8 cellular contexts compared by ENCODE assay signal in the genomic region with DNA sequence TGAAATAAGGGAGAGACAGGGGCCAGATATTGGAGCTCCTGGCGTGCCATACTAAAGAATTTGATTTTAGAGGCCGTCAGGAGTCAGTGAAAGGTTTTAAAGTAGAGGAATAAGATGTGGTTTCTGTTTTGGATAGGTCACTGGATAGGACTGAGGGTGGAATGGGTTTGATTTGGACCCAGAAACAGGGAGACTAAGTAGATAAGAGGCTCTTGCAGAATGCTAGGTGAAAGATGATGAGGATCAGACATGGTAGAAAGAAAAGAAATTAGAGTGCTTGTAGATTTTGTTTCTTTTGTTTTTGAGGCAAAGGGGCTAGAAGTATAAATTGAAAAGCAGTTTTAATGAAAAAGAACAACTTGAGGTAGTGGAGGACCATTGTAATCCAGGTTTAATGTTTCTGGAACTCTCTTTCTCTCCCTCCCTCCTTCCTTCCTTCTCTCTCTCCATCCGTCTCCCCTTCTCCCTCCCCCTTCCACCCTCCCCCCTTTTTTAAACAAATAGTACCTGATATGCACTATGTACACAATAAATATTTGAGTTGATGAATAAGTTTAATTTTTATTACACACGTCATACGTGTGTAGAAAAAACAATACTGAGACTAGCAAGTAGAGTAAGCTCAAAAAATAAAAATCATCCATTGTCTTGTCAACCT. TPM values are rescaled to one million over a fixed set of nuclear protein-coding genes. Genes with fewer than 3 reads are reported as not detected.
DNase-seq lines count a peak whose midpoint lies in the region; ATAC-seq and TF ChIP-seq lines count a peak whose summit lies in the region.

No MANE protein-coding gene starts in this region.

- no peaks in the 10 kb centered on the region for H4K20me1 ChIP-seq in H9 (ENCODE audit: control insufficient read depth, insufficient read depth, insufficient read length)

- H3K27me3 Mint-ChIP-seq in H9 (ENCODE audit: low read depth) (no peaks in the 10 kb centered on the region), WTC11 (ENCODE audit: low read depth) (no peaks in the 10 kb centered on the region; the same call in 1 of the 2 replicates)

- H3K4me3 ChIP-seq in right cardiac atrium (ENCODE audit: low read length) (peak overlapping the region; percentile 97), spleen (peak overlapping the region; percentile 65 to 78 (median 72))

- peak overlapping the region; percentile 32 for H3K9ac ChIP-seq in H9 (ENCODE audit: extremely low read depth, insufficient read length, low read length)

- peaks cover 5% of the 10 kb centered on the region; the same call in 1 of the 2 replicates for H3K4me1 ChIP-seq in H9 (ENCODE audit: insufficient read depth, low read length)
- peaks cover 2% of the 10 kb centered on the region for H3K4me1 ChIP-seq in right cardiac atrium (ENCODE audit: control insufficient read depth, insufficient read depth, low read length)
- peaks cover 54 to 82% (median 69%) of the 10 kb centered on the region in 6 donors for H3K4me1 ChIP-seq in spleen

- no peak overlapping the region for H2AK5ac ChIP-seq in H9 (ENCODE audit: insufficient read length, low read length)

- intact Hi-C loops in right cardiac atrium (cut with DNase I) = loop anchor here in 1 of 4 donors (5.0 kb wide), 1 partner anchor 33 kb away; the partner anchor contains the start of gene ANKRD12
- intact Hi-C loops in spleen (cut with DNase I; ENCODE audit: low total_unique reads) = loop anchor here (5.0 kb wide), 1 partner anchor 33 kb away; the partner anchor contains the start of gene ANKRD12

- H3K27ac ChIP-seq in H9 (ENCODE audit: insufficient read length, low read depth, low read length) = no peak overlapping the region
- no peak overlapping the region for H3K27ac ChIP-seq in right cardiac atrium (ENCODE audit: low read length)
- peak overlapping the region; percentile 1 to 98 (median 96) for H3K27ac ChIP-seq in spleen

- H3K4ac ChIP-seq in H9 (ENCODE audit: low read depth, low read length) = no peak overlapping the region

- peak overlapping the region; percentile 98 for H3K4me2 ChIP-seq in H9 (ENCODE audit: insufficient read depth, insufficient read length, low read length)

- no peak overlapping the region for H4K8ac ChIP-seq in H9 (replicated peaks; ENCODE audit: insufficient read length, low read depth, low read length)

- H3K36me3 Mint-ChIP-seq in H9 (ENCODE audit: insufficient read depth in 1 of 3, low read depth in 3 of 3) (peaks cover 2 to 23% (median 9%) of the 10 kb centered on the region in 3 experiments; a peak in 5 of 7 replicates), WTC11 (no peaks in the 10 kb centered on the region)

- TF ChIP-seq CTCF in H9 (conservative IDR thresholded peaks at IDR 0.05) (no peak), WTC11 (IDR thresholded peaks at IDR 0.05) (no peak), spleen (IDR thresholded peaks at IDR 0.05 in 8 of 11, conservative IDR thresholded peaks at IDR 0.05 in 3 of 11) (no peak)

- no peak overlapping the region for H2BK20ac ChIP-seq in H9 (ENCODE audit: low read depth, low read length, poor library complexity, severe bottlenecking)

- no peak overlapping the region for H3K14ac ChIP-seq in H9 (ENCODE audit: insufficient read depth, low read length)

- peaks cover 9% of the 10 kb centered on the region for H3K23me2 ChIP-seq in H9 (ENCODE audit: insufficient read length, low read depth, low read length, poor library complexity, severe bottlenecking)

- H3K56ac ChIP-seq in H9 (ENCODE audit: insufficient read length, low read depth, low read length) = no peak overlapping the region

- no CpG with 5 or more reads among the region's 5 CpGs for WGBS in H9 (ENCODE audit: extremely low coverage, insufficient read length, low lambda C conversion rate)
- 15% methylated on average over 5 of the region's 5 CpGs for WGBS in right cardiac atrium
- WGBS in spleen, 5 donors = 16 to 29% (median 21%) methylated on average over 5 of the region's 5 CpGs

- no peak overlapping the region for H3T11ph ChIP-seq in H9 (ENCODE audit: low read length)

- no peak overlapping the region for H4K5ac ChIP-seq in H9 (ENCODE audit: insufficient read length, low read depth, low read length)

- H3K4me1 Mint-ChIP-seq in H9 = peaks cover 63 to 73% of the 10 kb centered on the region in 2 experiments
- H3K4me1 Mint-ChIP-seq in WTC11 = peaks cover 63% of the 10 kb centered on the region

- no peak overlapping the region for H2BK5ac ChIP-seq in H9 (ENCODE audit: insufficient read length, low read length)

- no peaks in the 10 kb centered on the region for H3K36me3 ChIP-seq in spleen

- H3K79me2 ChIP-seq in H9 (ENCODE audit: insufficient read depth, low read length) = peaks cover 50% of the 10 kb centered on the region

- POLR2A ChIA-PET in WTC11 (lab: Charles Lee) = interaction anchor here (1.1 kb wide), 1 partner anchor 32 kb away, joined by 3 read pairs; the partner anchor contains the start of gene ANKRD12

- no peak for ATAC-seq in WTC11
- ATAC-seq in right cardiac atrium = no peak
- no peak for ATAC-seq in GM21723 (IDR thresholded peaks at IDR 0.05; ENCODE audit: unreplicated experiment)

- no peaks in the 10 kb centered on the region for H3K79me1 ChIP-seq in H9 (ENCODE audit: insufficient read depth, low read depth, low read length, poor library complexity, severe bottlenecking)

- H3K4me3 Mint-ChIP-seq in H9 = peak overlapping the region; percentile 87 to 94
- H3K4me3 Mint-ChIP-seq in WTC11 = peak overlapping the region; percentile 90

- no peak overlapping the region for H3K18ac ChIP-seq in H9 (ENCODE audit: insufficient read length, low read depth, low read length)

- no peak overlapping the region for H3K23ac ChIP-seq in H9 (ENCODE audit: insufficient read length, low read depth, low read length)

- H3K9me3 Mint-ChIP-seq in H9 = no peaks in the 10 kb centered on the region
- H3K9me3 Mint-ChIP-seq in WTC11 = no peaks in the 10 kb centered on the region

- no peak overlapping the region for H2BK120ac ChIP-seq in H9 (ENCODE audit: low read depth, low read length, poor library complexity, severe bottlenecking)

- H4K91ac ChIP-seq in H9 (ENCODE audit: insufficient read length, low read depth, low read length) = no peak overlapping the region

- no peak overlapping the region for H2BK15ac ChIP-seq in H9 (ENCODE audit: low read depth, low read length)

- no peak for TF ChIP-seq POLR2A in spleen (IDR thresholded peaks at IDR 0.05)

- CTCF ChIA-PET in WTC11 (lab: Charles Lee) = interaction anchor here (0.5 kb wide), 1 partner anchor 268 kb away, joined by 3 read pairs; no protein-coding TSS in a partner anchor

- H3K27ac Mint-ChIP-seq in H9 (peak overlapping the region; percentile 56 to 95 (median 59); a peak in 6 of 7 replicates), WTC11 (peak overlapping the region; percentile 84)

- H3K27me3 ChIP-seq in H9 (ENCODE audit: insufficient read depth, low read length) = no peaks in the 10 kb centered on the region
- H3K27me3 ChIP-seq in right cardiac atrium (ENCODE audit: control insufficient read depth, insufficient read depth) = no peaks in the 10 kb centered on the region
- H3K27me3 ChIP-seq in spleen (replicated peaks in 1 of 7) = no peaks in the 10 kb centered on the region

- no peak overlapping the region for H2AFZ ChIP-seq in H9 (ENCODE audit: low read length)

- H2BK12ac ChIP-seq in H9 (ENCODE audit: insufficient read length, low read depth, low read length) = no peak overlapping the region

- DNase-seq in H9 (no peak), WTC11 (ENCODE audit: low spot score) (no peak), right cardiac atrium (no peak), spleen (no peak), AG20443 (ENCODE audit: low spot score) (no peak), activated gamma-delta T cell (lab: John Stamatoyannopoulos, UW) (no peak), kidney glomerular epithelial cell (lab: John Stamatoyannopoulos, UW) (no peak)

- no peaks in the 10 kb centered on the region for H3K9me3 ChIP-seq in H9 (ENCODE audit: control insufficient read depth, low read depth, low read length)
- no peaks in the 10 kb centered on the region for H3K9me3 ChIP-seq in right cardiac atrium (ENCODE audit: control insufficient read depth, low read length)
- H3K9me3 ChIP-seq in spleen = no peaks in the 10 kb centered on the region

TF ChIP-seq in WTC11, 78 proteins besides CTCF, POLR2A, EP300 and RAD21:
- no peak for TF ChIP-seq HMGXB4 (CRISPR knock-in tag; IDR thresholded peaks at IDR 0.05)
- no peak for TF ChIP-seq JAZF1 (CRISPR knock-in tag; IDR thresholded peaks at IDR 0.05)

RNA-seq across cellular contexts. Expression of gene NDUFV2, which starts 1.9 kb away (rescaled TPM):
- total RNA-seq in H9 (2021) (206 and 207 TPM in 2 replicates), WTC11 (2021) (165 to 192 TPM (median 167 TPM) in 3 replicates), right cardiac atrium (100 to 1,000 TPM; 283 to 340 (median 304) TPM), spleen (100 to 1,000 TPM in 2 of 7 donors, 10 to 100 TPM in 5; 89.8 to 108 (median 92.4) TPM)
- polyA plus RNA-seq in right cardiac atrium (767 TPM), spleen (100 to 1,000 TPM; 157 to 175 (median 160) TPM)

RNA-seq across cellular contexts. Expression of gene ANKRD12, which starts 32.2 kb away (rescaled TPM):
- total RNA-seq in H9 (2021) (36.0 and 38.9 TPM in 2 replicates), WTC11 (2021) (42.2 to 44.7 TPM (median 43.4 TPM) in 3 replicates), right cardiac atrium (10 to 100 TPM; 47.3 to 59.6 (median 51.3) TPM), spleen (100 to 1,000 TPM in 4 of 7 donors, 10 to 100 TPM in 3; 73.2 to 122 (median 100) TPM)
- polyA plus RNA-seq in right cardiac atrium (7.3 TPM), spleen (10 to 100 TPM in 2 of 3 donors, 1 to 10 TPM in 1; 7.6 to 35.4 (median 15.9) TPM)

Comparison
In these comparisons a context has a peak if more than half of its experiments do, and no peak if none do; other contexts are left out.
1. H3K27ac ChIP-seq: peak in spleen (8 of 8); none in H9 (single experiment) and right cardiac atrium (single experiment).